23 cellular contexts compared by ENCODE assay signal in the genomic region with DNA sequence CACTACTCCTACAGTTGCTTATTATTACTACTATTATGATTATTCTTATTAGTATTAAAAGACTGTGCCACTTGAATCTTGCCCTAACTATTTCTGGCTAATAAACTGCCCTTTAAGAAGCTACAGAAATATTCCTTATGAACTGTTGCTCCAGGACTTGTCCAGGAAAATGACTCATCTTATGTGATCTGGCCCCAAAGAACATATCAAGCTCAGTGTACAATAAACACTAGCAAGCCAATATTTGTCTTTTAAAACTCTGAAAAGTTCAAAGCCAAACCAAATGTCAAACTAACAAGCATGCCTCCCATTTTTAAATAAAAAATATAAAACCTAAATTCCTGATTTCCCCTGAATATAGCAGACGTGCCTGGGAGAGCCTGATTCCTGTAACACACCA.
"Had no signal": no experiment of that assay in that cellular context is flagged by ENCODE, and none has a peak within 500 bp of the region (broad histone marks: within the 10 kb centered on the region; RNA-seq: fewer than 3 reads in every experiment).

No MANE protein-coding gene starts in this region.

- ATAC-seq: effector memory CD8-positive, alpha-beta T cell; right lobe of liver; stimulated activated memory B cell treated with anti-CD40 and anti-IgM and Interleukin-4, amounts not matched to agents 10 μg/mL and 1 μg/mL and 100 μg/mL, for 72 hours; T-helper 17 cell had no signal

- H2AFZ ChIP-seq: parathyroid adenoma had no signal

- DNase-seq: activated B cell treated with CpG ODN at 0.5 μM for 24 hours; activated CD4-positive, alpha-beta memory T cell treated with anti-CD3 and anti-CD28 coated beads for 36 hours; activated CD4-positive, alpha-beta T cell treated with anti-CD3 and anti-CD28 coated beads for 4 hours; activated naive CD4-positive, alpha-beta T cell treated with Interleukin-2 at 50 U/mL for 16 hours; activated naive CD8-positive, alpha-beta T cell treated with anti-CD3 and anti-CD28 coated beads for 36 hours; activated T-cell treated with anti-CD3 and anti-CD28 coated beads, Interleukin-2, amount 50 U/mL, for 48 hours; effector memory CD8-positive, alpha-beta T cell; glutamatergic neuron; hippocampal formation; right lobe of liver; small intestine; stimulated activated CD4-positive, alpha-beta T cell treated with anti-CD3 and anti-CD28 coated beads, Interleukin-15, amount 100 ng/mL, for 24 hours; stomach; SW 1271; T-helper 17 cell; transverse colon had no signal

- H3K4me3 ChIP-seq: esophagus muscularis mucosa, right lobe of liver, stomach, transverse colon had no signal

- H3K4me1 ChIP-seq: esophagus muscularis mucosa, parathyroid adenoma, right lobe of liver, transverse colon had no signal

- H3K27ac ChIP-seq: esophagus muscularis mucosa, neutrophil, parathyroid adenoma, right lobe of liver, stomach, transverse colon had no signal

- H3K36me3 ChIP-seq: esophagus muscularis mucosa, neutrophil, right lobe of liver, stomach, transverse colon had no signal

- H3K79me2 ChIP-seq: parathyroid adenoma had no signal

- H3K9ac ChIP-seq: parathyroid adenoma had no signal

- FAIRE-seq: astrocyte, frontal cortex, small intestine, urothelium cell line had no signal

- H3K9me3 ChIP-seq: neutrophil, right lobe of liver, transverse colon had no signal
